1 cellular context compared by ENCODE assay signal in the genomic region with DNA sequence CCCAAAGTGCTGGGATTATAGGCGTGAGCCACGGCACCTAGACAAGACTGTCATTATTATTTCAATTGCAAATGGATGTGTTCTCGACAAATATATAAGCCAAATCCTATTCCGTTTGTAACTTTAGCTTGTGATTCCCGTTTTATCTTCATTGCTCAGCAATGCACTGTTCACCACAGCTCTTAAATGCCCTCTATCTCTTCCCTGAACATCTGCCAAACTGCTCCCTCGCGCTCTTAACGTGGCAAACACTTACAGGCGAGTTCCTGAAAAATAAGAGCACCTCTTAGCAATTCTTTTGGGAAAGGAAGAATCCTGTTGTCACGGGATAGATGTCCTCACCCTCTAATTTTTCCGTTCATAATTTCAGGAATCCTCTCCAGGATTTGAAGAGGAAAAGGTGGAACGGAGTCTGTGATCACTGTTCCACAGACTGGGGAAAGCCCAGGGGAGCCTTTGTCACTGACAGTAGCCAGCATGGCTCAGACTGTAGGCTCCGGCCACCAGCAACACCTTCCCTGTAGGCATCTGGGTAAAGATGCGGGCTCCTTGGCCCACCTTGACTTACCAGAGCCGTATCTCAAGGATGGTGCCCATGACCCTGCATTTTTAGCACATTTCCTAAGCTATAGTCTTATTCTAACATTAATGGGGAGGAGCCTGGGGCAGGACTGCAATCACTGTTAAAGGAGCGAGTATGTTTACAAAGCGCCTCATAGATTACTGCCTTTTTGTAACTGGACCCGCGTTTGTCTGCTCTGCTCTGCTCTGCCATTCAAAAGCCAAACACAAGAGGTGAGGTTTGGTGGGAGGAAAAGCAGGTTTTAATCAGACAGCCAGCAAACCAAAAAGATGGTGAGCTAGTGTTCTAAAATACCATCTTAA.
TF ChIP-seq lines count a peak whose summit lies in the region.

No MANE protein-coding gene starts in this region.

TF ChIP-seq in GM23338, 12 proteins besides CTCF, POLR2A, EP300 and RAD21 (continued from another document):
- TF ChIP-seq, protein P1, sequence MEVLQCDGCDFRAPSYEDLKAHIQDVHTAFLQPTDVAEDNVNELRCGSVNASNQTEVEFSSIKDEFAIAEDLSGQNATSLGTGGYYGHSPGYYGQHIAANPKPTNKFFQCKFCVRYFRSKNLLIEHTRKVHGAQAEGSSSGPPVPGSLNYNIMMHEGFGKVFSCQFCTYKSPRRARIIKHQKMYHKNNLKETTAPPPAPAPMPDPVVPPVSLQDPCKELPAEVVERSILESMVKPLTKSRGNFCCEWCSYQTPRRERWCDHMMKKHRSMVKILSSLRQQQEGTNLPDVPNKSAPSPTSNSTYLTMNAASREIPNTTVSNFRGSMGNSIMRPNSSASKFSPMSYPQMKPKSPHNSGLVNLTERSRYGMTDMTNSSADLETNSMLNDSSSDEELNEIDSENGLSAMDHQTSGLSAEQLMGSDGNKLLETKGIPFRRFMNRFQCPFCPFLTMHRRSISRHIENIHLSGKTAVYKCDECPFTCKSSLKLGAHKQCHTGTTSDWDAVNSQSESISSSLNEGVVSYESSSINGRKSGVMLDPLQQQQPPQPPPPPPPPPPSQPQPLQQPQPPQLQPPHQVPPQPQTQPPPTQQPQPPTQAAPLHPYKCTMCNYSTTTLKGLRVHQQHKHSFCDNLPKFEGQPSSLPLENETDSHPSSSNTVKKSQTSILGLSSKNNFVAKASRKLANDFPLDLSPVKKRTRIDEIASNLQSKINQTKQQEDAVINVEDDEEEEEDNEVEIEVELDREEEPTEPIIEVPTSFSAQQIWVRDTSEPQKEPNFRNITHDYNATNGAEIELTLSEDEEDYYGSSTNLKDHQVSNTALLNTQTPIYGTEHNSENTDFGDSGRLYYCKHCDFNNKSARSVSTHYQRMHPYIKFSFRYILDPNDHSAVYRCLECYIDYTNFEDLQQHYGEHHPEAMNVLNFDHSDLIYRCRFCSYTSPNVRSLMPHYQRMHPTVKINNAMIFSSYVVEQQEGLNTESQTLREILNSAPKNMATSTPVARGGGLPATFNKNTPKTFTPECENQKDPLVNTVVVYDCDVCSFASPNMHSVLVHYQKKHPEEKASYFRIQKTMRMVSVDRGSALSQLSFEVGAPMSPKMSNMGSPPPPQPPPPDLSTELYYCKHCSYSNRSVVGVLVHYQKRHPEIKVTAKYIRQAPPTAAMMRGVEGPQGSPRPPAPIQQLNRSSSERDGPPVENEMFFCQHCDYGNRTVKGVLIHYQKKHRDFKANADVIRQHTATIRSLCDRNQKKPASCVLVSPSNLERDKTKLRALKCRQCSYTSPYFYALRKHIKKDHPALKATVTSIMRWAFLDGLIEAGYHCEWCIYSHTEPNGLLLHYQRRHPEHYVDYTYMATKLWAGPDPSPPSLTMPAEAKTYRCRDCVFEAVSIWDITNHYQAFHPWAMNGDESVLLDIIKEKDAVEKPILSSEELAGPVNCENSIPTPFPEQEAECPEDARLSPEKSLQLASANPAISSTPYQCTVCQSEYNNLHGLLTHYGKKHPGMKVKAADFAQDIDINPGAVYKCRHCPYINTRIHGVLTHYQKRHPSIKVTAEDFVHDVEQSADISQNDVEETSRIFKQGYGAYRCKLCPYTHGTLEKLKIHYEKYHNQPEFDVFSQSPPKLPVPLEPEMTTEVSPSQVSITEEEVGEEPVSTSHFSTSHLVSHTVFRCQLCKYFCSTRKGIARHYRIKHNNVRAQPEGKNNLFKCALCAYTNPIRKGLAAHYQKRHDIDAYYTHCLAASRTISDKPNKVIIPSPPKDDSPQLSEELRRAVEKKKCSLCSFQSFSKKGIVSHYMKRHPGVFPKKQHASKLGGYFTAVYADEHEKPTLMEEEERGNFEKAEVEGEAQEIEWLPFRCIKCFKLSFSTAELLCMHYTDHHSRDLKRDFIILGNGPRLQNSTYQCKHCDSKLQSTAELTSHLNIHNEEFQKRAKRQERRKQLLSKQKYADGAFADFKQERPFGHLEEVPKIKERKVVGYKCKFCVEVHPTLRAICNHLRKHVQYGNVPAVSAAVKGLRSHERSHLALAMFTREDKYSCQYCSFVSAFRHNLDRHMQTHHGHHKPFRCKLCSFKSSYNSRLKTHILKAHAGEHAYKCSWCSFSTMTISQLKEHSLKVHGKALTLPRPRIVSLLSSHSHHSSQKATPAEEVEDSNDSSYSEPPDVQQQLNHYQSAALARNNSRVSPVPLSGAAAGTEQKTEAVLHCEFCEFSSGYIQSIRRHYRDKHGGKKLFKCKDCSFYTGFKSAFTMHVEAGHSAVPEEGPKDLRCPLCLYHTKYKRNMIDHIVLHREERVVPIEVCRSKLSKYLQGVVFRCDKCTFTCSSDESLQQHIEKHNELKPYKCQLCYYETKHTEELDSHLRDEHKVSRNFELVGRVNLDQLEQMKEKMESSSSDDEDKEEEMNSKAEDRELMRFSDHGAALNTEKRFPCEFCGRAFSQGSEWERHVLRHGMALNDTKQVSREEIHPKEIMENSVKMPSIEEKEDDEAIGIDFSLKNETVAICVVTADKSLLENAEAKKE (CRISPR knock-in tag; IDR thresholded peaks at IDR 0.05) = no peak
- no peak for TF ChIP-seq NANOG (IDR thresholded peaks at IDR 0.05; ENCODE audit: borderline replicate concordance)
